In genomic region chr9:13331320-13331719, GRCh38 we compare ENCODE assay signal across 35 cellular contexts. TPM values are rescaled to one million over a fixed set of nuclear protein-coding genes. Genes with fewer than 3 reads are reported as not detected.
"Had no signal": no experiment of that assay in that cellular context is flagged by ENCODE, and none has a peak within 500 bp of the region (broad histone marks: within the 10 kb centered on the region; RNA-seq: fewer than 3 reads in every experiment).

No MANE protein-coding gene starts in this region.

- H3K36me3 ChIP-seq: adrenal gland, ascending aorta, breast epithelium, esophagus muscularis mucosa, gastroesophageal sphincter, WERI-Rb-1 had no signal

- H3K27ac ChIP-seq: adrenal gland, ascending aorta, breast epithelium, coronary artery, esophagus muscularis mucosa, gastroesophageal sphincter, WERI-Rb-1 had no signal

- H3K4me3 ChIP-seq: adrenal gland, ascending aorta, breast epithelium, coronary artery, dorsolateral prefrontal cortex, esophagus muscularis mucosa, gastroesophageal sphincter had no signal

- H3K27me3 Mint-ChIP-seq: activated B cell treated with CpG ODN at 0.5 μM for 24 hours; activated CD8-positive, alpha-beta T cell treated with anti-CD3 and anti-CD28 coated beads for 36 hours; activated naive CD4-positive, alpha-beta T cell treated with anti-CD3 and anti-CD28 coated beads, Interleukin-2, amount 50 U/mL, for 24 hours; activated naive CD8-positive, alpha-beta T cell treated with anti-CD3 and anti-CD28 coated beads for 36 hours; activated naive CD8-positive, alpha-beta T cell treated with anti-CD3 and anti-CD28 coated beads, Interleukin-2, amount 50 U/mL, for 24 hours; central memory CD8-positive, alpha-beta T cell; dendritic cell treated with granulocyte-macrophage colony-stimulating factor and Interleukin-4, amounts not matched to agents 40 ng/mL and 50 ng/mL, for 4 days; T-helper 17 cell had no signal

- DNase-seq: activated B cell treated with CpG ODN at 0.5 μM for 24 hours; activated CD4-positive, alpha-beta T cell treated with anti-CD3 and anti-CD28 coated beads for 48 hours; activated CD4-positive, alpha-beta T cell treated with anti-CD3 and anti-CD28 coated beads, Interleukin-2, amount 50 U/mL, for 1 hour; activated CD4-positive, alpha-beta T cell treated with anti-CD3 and anti-CD28 coated beads, Interleukin-2, amount 50 U/mL, for 48 hours; activated CD8-positive, alpha-beta memory T cell treated with anti-CD3 and anti-CD28 coated beads for 24 hours; activated CD8-positive, alpha-beta T cell treated with anti-CD3 and anti-CD28 coated beads for 36 hours; activated effector memory CD4-positive, alpha-beta T cell treated with anti-CD3 and anti-CD28 coated beads, Interleukin-2, amount 50 U/mL, for 16 hours; activated naive CD4-positive, alpha-beta T cell treated with anti-CD3 and anti-CD28 coated beads for 36 hours; activated naive CD8-positive, alpha-beta T cell treated with anti-CD3 and anti-CD28 coated beads for 36 hours; activated naive CD8-positive, alpha-beta T cell treated with anti-CD3 and anti-CD28 coated beads, Interleukin-2, amount 50 U/mL, for 24 hours; activated T-cell treated with anti-CD3 and anti-CD28 coated beads, Interleukin-2, amount 50 U/mL, for 1 hour; activated T-cell treated with anti-CD3 and anti-CD28 coated beads, Interleukin-2, amount 50 U/mL, for 48 hours; effector memory CD4-positive, alpha-beta T cell; erythroblast; foreskin melanocyte; head of caudate nucleus; T-helper 1 cell; T-helper 17 cell; T1000; WERI-Rb-1 had no signal

- H3K4me1 Mint-ChIP-seq: activated B cell treated with CpG ODN at 0.5 μM for 24 hours; activated naive CD4-positive, alpha-beta T cell treated with anti-CD3 and anti-CD28 coated beads, Interleukin-2, amount 50 U/mL, for 24 hours; activated naive CD8-positive, alpha-beta T cell treated with anti-CD3 and anti-CD28 coated beads for 36 hours; activated naive CD8-positive, alpha-beta T cell treated with anti-CD3 and anti-CD28 coated beads, Interleukin-2, amount 50 U/mL, for 24 hours; brain; central memory CD8-positive, alpha-beta T cell; endodermal cell; T-helper 17 cell had no signal

- H3K9me3 Mint-ChIP-seq: activated B cell treated with CpG ODN at 0.5 μM for 24 hours; activated naive CD8-positive, alpha-beta T cell treated with anti-CD3 and anti-CD28 coated beads for 36 hours; activated naive CD8-positive, alpha-beta T cell treated with anti-CD3 and anti-CD28 coated beads, Interleukin-2, amount 50 U/mL, for 24 hours; activated T-helper 1 cell treated with anti-CD3 and anti-CD28 coated beads, Interleukin-12 subunit alpha, Interleukin-12 subunit beta, Interleukin-2, Interleukin-4 antibody, amounts not matched to agents 30 ng/mL and 10 ng/mL and 1 ng/mL, durations not matched to agents 14 hours and 24 hours and 36 hours; dendritic cell treated with granulocyte-macrophage colony-stimulating factor and Interleukin-4, amounts not matched to agents 40 ng/mL and 50 ng/mL, for 4 days; endodermal cell; T-helper 2 cell treated with Interferon-gamma antibody and Interleukin-4, amounts not matched to agents 5 μg/mL and 100 μg/mL, for 36 hours had no signal

- H3K4me1 ChIP-seq: adrenal gland, breast epithelium, esophagus muscularis mucosa had no signal

- H3K4me3 Mint-ChIP-seq: activated B cell treated with CpG ODN at 0.5 μM for 24 hours; activated CD8-positive, alpha-beta T cell treated with anti-CD3 and anti-CD28 coated beads for 36 hours; activated naive CD4-positive, alpha-beta T cell treated with anti-CD3 and anti-CD28 coated beads for 36 hours; activated naive CD4-positive, alpha-beta T cell treated with anti-CD3 and anti-CD28 coated beads, Interleukin-2, amount 50 U/mL, for 24 hours; activated naive CD8-positive, alpha-beta T cell treated with anti-CD3 and anti-CD28 coated beads for 36 hours; activated naive CD8-positive, alpha-beta T cell treated with anti-CD3 and anti-CD28 coated beads, Interleukin-2, amount 50 U/mL, for 24 hours; activated T-helper 1 cell treated with anti-CD3 and anti-CD28 coated beads, Interleukin-12 subunit alpha, Interleukin-12 subunit beta, Interleukin-2, Interleukin-4 antibody, amounts not matched to agents 30 ng/mL and 10 ng/mL and 1 ng/mL, durations not matched to agents 14 hours and 24 hours and 36 hours; brain; central memory CD8-positive, alpha-beta T cell; dendritic cell treated with granulocyte-macrophage colony-stimulating factor and Interleukin-4, amounts not matched to agents 40 ng/mL and 50 ng/mL, for 4 days; endodermal cell; T-helper 17 cell; T-helper 2 cell treated with Interferon-gamma antibody and Interleukin-4, amounts not matched to agents 5 μg/mL and 100 μg/mL, for 36 hours had no signal

- H3K27ac Mint-ChIP-seq: activated B cell treated with CpG ODN at 0.5 μM for 24 hours; activated CD8-positive, alpha-beta T cell treated with anti-CD3 and anti-CD28 coated beads for 36 hours; activated naive CD4-positive, alpha-beta T cell treated with anti-CD3 and anti-CD28 coated beads for 36 hours; activated naive CD4-positive, alpha-beta T cell treated with anti-CD3 and anti-CD28 coated beads, Interleukin-2, amount 50 U/mL, for 24 hours; activated naive CD8-positive, alpha-beta T cell treated with anti-CD3 and anti-CD28 coated beads for 36 hours; activated naive CD8-positive, alpha-beta T cell treated with anti-CD3 and anti-CD28 coated beads, Interleukin-2, amount 50 U/mL, for 24 hours; activated T-helper 1 cell treated with anti-CD3 and anti-CD28 coated beads, Interleukin-12 subunit alpha, Interleukin-12 subunit beta, Interleukin-2, Interleukin-4 antibody, amounts not matched to agents 30 ng/mL and 10 ng/mL and 1 ng/mL, durations not matched to agents 14 hours and 24 hours and 36 hours; activated T-helper 2 cell treated with anti-CD3 and anti-CD28 coated beads, Interferon-gamma antibody, Interleukin-2, Interleukin-4, amounts not matched to agents 10 μg/mL and 5 μg/mL and 100 μg/mL, durations not matched to agents 14 hours and 24 hours and 36 hours; brain; dendritic cell treated with granulocyte-macrophage colony-stimulating factor and Interleukin-4, amounts not matched to agents 40 ng/mL and 50 ng/mL, for 4 days; endodermal cell; T-helper 17 cell; T-helper 2 cell treated with Interferon-gamma antibody and Interleukin-4, amounts not matched to agents 5 μg/mL and 100 μg/mL, for 36 hours had no signal

- H3K9me3 ChIP-seq: adrenal gland, ascending aorta, breast epithelium, esophagus muscularis mucosa, gastroesophageal sphincter had no signal

- H3K27me3 ChIP-seq: adrenal gland, ascending aorta, breast epithelium, dorsolateral prefrontal cortex, esophagus muscularis mucosa, gastroesophageal sphincter had no signal

- H3K36me3 Mint-ChIP-seq: activated naive CD4-positive, alpha-beta T cell treated with anti-CD3 and anti-CD28 coated beads, Interleukin-2, amount 50 U/mL, for 24 hours; activated naive CD8-positive, alpha-beta T cell treated with anti-CD3 and anti-CD28 coated beads for 36 hours; brain had no signal

RNA-seq across cellular contexts. Expression of gene MPDZ, which starts 51.8 kb away (rescaled TPM):
- total RNA-seq: activated B cell treated with CpG ODN at 0.5 μM for 24 hours; activated CD8-positive, alpha-beta T cell treated with anti-CD3 and anti-CD28 coated beads for 36 hours; activated naive CD4-positive, alpha-beta T cell treated with anti-CD3 and anti-CD28 coated beads for 36 hours; activated naive CD8-positive, alpha-beta T cell treated with anti-CD3 and anti-CD28 coated beads for 36 hours; activated T-helper 1 cell treated with anti-CD3 and anti-CD28 coated beads, Interleukin-12 subunit alpha, Interleukin-12 subunit beta, Interleukin-2, Interleukin-4 antibody, amounts not matched to agents 30 ng/mL and 10 ng/mL and 1 ng/mL, durations not matched to agents 14 hours and 24 hours and 36 hours; activated T-helper 2 cell treated with anti-CD3 and anti-CD28 coated beads, Interferon-gamma antibody, Interleukin-2, Interleukin-4, amounts not matched to agents 10 μg/mL and 5 μg/mL and 100 μg/mL, durations not matched to agents 14 hours and 24 hours and 36 hours had no signal
